ENCODE assay signal across 11 cellular contexts in the genomic region with DNA sequence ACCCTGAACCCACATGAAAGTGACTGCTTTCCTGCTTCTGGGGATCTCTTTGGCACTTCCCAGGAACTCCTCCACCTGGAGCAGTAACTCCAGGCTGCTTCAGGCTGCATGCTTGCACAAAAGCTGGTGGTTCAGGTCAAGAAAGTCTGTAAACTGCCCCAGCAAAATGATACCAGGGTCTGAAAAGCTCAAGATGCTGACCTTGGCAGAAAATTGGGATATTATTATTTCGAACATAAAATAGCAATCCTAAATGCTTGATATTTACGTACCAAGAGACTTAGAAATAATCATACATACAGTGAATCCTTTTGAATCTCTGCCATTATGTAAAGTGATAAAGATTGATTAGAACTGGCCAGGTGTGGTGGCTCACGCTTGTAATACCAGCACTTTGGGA.
"Had no signal": no experiment of that assay in that cellular context is flagged by ENCODE, and none has a peak within 500 bp of the region (broad histone marks: within the 10 kb centered on the region; RNA-seq: fewer than 3 reads in every experiment).

No MANE protein-coding gene starts in this region.

- H3K4me1 ChIP-seq: HAP-1 had no signal

- H3K4me3 ChIP-seq: GM23248, GM23338, HAP-1 had no signal

- H3K27ac Mint-ChIP-seq: GM23338, H9, HFFc6 had no signal

- H3K9me3 ChIP-seq: HAP-1 had no signal

- ATAC-seq: GM23338, HCT116 had no signal

- H2AFZ ChIP-seq: GM23248, GM23338 had no signal

- DNase-seq: GM23248, GOT3, H7, H9, HCEC 1CT, HFFc6 had no signal

- FAIRE-seq: H1, H54 had no signal

- H3K36me3 ChIP-seq: HAP-1 had no signal

- H3K27ac ChIP-seq: GM23248 had no signal

- H3K4me2 ChIP-seq: GM23338 had no signal

- H3K9ac ChIP-seq: GM23248 had no signal

- H3K4me3 Mint-ChIP-seq: GM23338, H9, HFFc6 had no signal

- H3K4me1 Mint-ChIP-seq: GM23338, H9 had no signal
